1 cellular context compared by ENCODE assay signal in the genomic region with DNA sequence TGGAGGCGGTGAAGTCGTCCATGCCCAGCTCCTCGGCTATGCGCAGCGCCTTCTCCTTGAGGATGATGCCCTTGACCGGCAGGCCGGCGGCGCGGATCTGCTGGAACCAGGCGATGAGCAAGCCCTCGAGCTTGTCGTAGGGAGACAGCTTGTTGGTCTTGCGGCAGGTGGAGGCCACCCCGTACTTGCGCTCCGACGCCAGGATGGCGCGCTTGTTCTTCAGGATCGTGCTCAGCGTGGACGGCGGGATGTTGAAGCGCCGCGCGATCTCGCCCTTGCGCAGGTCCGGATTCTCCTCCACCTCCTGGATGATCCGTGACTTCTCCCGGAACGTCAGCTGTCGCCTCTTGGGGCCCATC.
TF ChIP-seq lines count a peak whose summit lies in the region.

No MANE protein-coding gene starts in this region.

TF ChIP-seq in SK-N-SH, 30 proteins besides CTCF, POLR2A, EP300 and RAD21 (continued from another document):
- TF ChIP-seq ZBTB33 (IDR thresholded peaks at IDR 0.05; ENCODE audit: borderline replicate concordance, low read depth) = no peak; the same call in 1 of the 2 replicates
- TF ChIP-seq JUND (IDR thresholded peaks at IDR 0.05) = no peak
- no peak for TF ChIP-seq TCF12 (IDR thresholded peaks at IDR 0.05)
- TF ChIP-seq, protein P1, sequence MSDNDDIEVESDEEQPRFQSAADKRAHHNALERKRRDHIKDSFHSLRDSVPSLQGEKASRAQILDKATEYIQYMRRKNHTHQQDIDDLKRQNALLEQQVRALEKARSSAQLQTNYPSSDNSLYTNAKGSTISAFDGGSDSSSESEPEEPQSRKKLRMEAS (IDR thresholded peaks at IDR 0.05; ENCODE audit: low read depth) = peak; percentile 86
